ENCODE assay signal across 26 cellular contexts in genomic region chr4:7571001-7571400, GRCh38.
"Had no signal": no experiment of that assay in that cellular context is flagged by ENCODE, and none has a peak within 500 bp of the region (broad histone marks: within the 10 kb centered on the region; RNA-seq: fewer than 3 reads in every experiment).

No MANE protein-coding gene starts in this region.

- H3K4me3 Mint-ChIP-seq: natural killer cell; nephron; neural progenitor cell; stimulated activated effector memory CD8-positive, alpha-beta T cell treated with anti-CD3 and anti-CD28 coated beads, Interleukin-12 subunit alpha, Interleukin-12 subunit beta, amount 100 ng/mL, for 72 hours; stimulated activated naive B cell treated with anti-CD40 and anti-IgM and Interleukin-4, amounts not matched to agents 10 μg/mL and 1 μg/mL and 100 μg/mL, for 72 hours; stimulated activated naive CD8-positive, alpha-beta T cell treated with anti-CD3 and anti-CD28 coated beads, Interleukin-15, Interleukin-2, amounts not matched to agents 100 ng/mL and 50 ng/mL, for 24 hours had no signal

- H3K4me2 ChIP-seq: neural progenitor cell had no signal

- H3K9me3 ChIP-seq: neutrophil, pancreas, right lobe of liver, sigmoid colon, thyroid gland, vagina had no signal

- H3K27ac ChIP-seq: neural progenitor cell, neutrophil, pancreas, psoas muscle, right lobe of liver, sigmoid colon, stomach, thoracic aorta, thyroid gland, tibial nerve, upper lobe of left lung, vagina had no signal

- H3K27me3 ChIP-seq: neural progenitor cell, pancreas, right lobe of liver, sigmoid colon, thyroid gland, tibial nerve, upper lobe of left lung, vagina had no signal

- H3K4me3 ChIP-seq: neural progenitor cell, pancreas, psoas muscle, right lobe of liver, sigmoid colon, stomach, thoracic aorta, thyroid gland, tibial nerve, upper lobe of left lung, vagina had no signal

- H2AFZ ChIP-seq: neural progenitor cell had no signal

- H3K4me1 ChIP-seq: pancreas, psoas muscle, right lobe of liver, sigmoid colon, stomach, thyroid gland, tibial nerve, upper lobe of left lung, vagina had no signal

- H3K36me3 ChIP-seq: neural progenitor cell, neutrophil, pancreas, right lobe of liver, sigmoid colon, thoracic aorta, thyroid gland, upper lobe of left lung, vagina had no signal

- H3K4me1 Mint-ChIP-seq: natural killer cell; nephron; stimulated activated effector memory CD8-positive, alpha-beta T cell treated with anti-CD3 and anti-CD28 coated beads, Interleukin-12 subunit alpha, Interleukin-12 subunit beta, amount 100 ng/mL, for 72 hours; stimulated activated naive B cell treated with anti-CD40 and anti-IgM and Interleukin-4, amounts not matched to agents 10 μg/mL and 1 μg/mL and 100 μg/mL, for 72 hours had no signal

- DNase-seq: natural killer cell; nucleus accumbens; pancreas; psoas muscle; right lobe of liver; sigmoid colon; small intestine; stimulated activated CD4-positive, alpha-beta T cell treated with anti-CD3 and anti-CD28 coated beads, Interleukin-15, amount 100 ng/mL, for 24 hours; stimulated activated CD4-positive, alpha-beta T cell treated with anti-CD3 and anti-CD28 coated beads, Interleukin-2, amount 100 ng/mL, for 24 hours; stimulated activated CD4-positive, alpha-beta T cell treated with anti-CD3 and anti-CD28 coated beads, Interleukin-2, amount 100 ng/mL, for 48 hours; stimulated activated CD4-positive, alpha-beta T cell treated with anti-CD3 and anti-CD28 coated beads, Interleukin-4, amount 100 ng/mL, for 24 hours; stimulated activated naive B cell treated with anti-CD40 and anti-IgM and Interleukin-4, amounts not matched to agents 10 μg/mL and 1 μg/mL and 100 μg/mL, for 72 hours; stimulated activated naive CD4-positive, alpha-beta T cell treated with Interleukin-2 at 50 U/mL for 16 hours; stomach; thyroid gland; trophoblast cell; upper lobe of left lung had no signal

- H3K27me3 Mint-ChIP-seq: stimulated activated naive B cell treated with anti-CD40 and anti-IgM and Interleukin-4, amounts not matched to agents 10 μg/mL and 1 μg/mL and 100 μg/mL, for 72 hours; stimulated activated naive CD8-positive, alpha-beta T cell treated with anti-CD3 and anti-CD28 coated beads, Interleukin-15, Interleukin-2, amounts not matched to agents 100 ng/mL and 50 ng/mL, for 24 hours had no signal

- H3K9ac ChIP-seq: neural progenitor cell had no signal

- ATAC-seq: natural killer cell; pancreas; psoas muscle; right cardiac atrium; stimulated activated effector memory CD8-positive, alpha-beta T cell treated with anti-CD3 and anti-CD28 coated beads, Interleukin-12 subunit alpha, Interleukin-12 subunit beta, amount 100 ng/mL, for 72 hours; stimulated activated naive B cell treated with anti-CD40 and anti-IgM and Interleukin-4, amounts not matched to agents 10 μg/mL and 1 μg/mL and 100 μg/mL, for 72 hours had no signal

- H3K36me3 Mint-ChIP-seq: stimulated activated effector memory CD8-positive, alpha-beta T cell treated with anti-CD3 and anti-CD28 coated beads, Interleukin-12 subunit alpha, Interleukin-12 subunit beta, amount 100 ng/mL, for 72 hours had no signal

- H3K27ac Mint-ChIP-seq: natural killer cell; nephron; stimulated activated effector memory CD8-positive, alpha-beta T cell treated with anti-CD3 and anti-CD28 coated beads, Interleukin-12 subunit alpha, Interleukin-12 subunit beta, amount 100 ng/mL, for 72 hours; stimulated activated naive B cell treated with anti-CD40 and anti-IgM and Interleukin-4, amounts not matched to agents 10 μg/mL and 1 μg/mL and 100 μg/mL, for 72 hours; stimulated activated naive CD8-positive, alpha-beta T cell treated with anti-CD3 and anti-CD28 coated beads, Interleukin-15, Interleukin-2, amounts not matched to agents 100 ng/mL and 50 ng/mL, for 24 hours had no signal
